In the genomic region with DNA sequence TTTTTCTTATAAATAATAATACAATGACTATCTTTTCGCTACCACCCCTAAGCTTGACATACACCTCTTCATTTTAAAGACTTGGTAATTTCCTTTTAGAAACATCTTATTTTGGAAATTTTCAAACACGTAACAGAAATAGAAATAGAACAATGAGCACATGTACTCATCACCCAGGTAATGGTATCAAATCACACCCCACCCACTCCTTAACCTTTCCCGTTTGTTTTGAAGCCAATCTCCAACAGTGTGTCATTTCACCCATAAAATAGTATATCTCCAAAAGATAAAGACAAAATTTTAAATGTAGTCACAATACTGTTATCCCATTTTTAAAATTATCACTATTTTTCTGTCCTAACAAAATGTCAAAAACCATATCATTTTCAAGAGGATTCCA, we compare ENCODE assay signal across 13 cellular contexts. TPM values are rescaled to one million over a fixed set of nuclear protein-coding genes. Genes with fewer than 3 reads are reported as not detected.
A peak's percentile ranks its signal among the peaks of the same experiment; 100 is the strongest.
DNase-seq lines count a peak whose midpoint lies in the region; ATAC-seq, FAIRE-seq and TF ChIP-seq lines count a peak whose summit lies in the region.
"Not testable (repeated sequence)": the region's sequence is repeated elsewhere in the genome, so short reads cannot be mapped to it uniquely, and the experiment has no call there.
"Had no signal": no experiment of that assay in that cellular context is flagged by ENCODE, and none has a peak within 500 bp of the region (broad histone marks: within the 10 kb centered on the region; RNA-seq: fewer than 3 reads in every experiment).

No MANE protein-coding gene starts in this region.

- H3K27ac ChIP-seq in endothelial cell of umbilical vein (ENCODE audit: insufficient read depth, low read depth, low read length) = not testable (repeated sequence)

- peak; percentile 49 for ATAC-seq in activated CD4-positive, alpha-beta T cell treated with anti-CD3 and anti-CD28 coated beads for 36 hours
- peak; percentile 85 for ATAC-seq in activated T-helper 17 cell treated with anti-CD3 and anti-CD28 coated beads, Interleukin-2, amount 50 U/mL, for 72 hours (replicated peaks)
- peak; percentile 63 for ATAC-seq in stimulated activated naive CD8-positive, alpha-beta T cell treated with anti-CD3 and anti-CD28 coated beads, Interleukin-15, Interleukin-2, amounts not matched to agents 100 U/mL and 50 U/mL, for 24 hours

- not testable (repeated sequence) for TF ChIP-seq CTCF in D721Med (IDR thresholded peaks at IDR 0.05; ENCODE audit: insufficient read depth, missing control alignments); endothelial cell of umbilical vein (IDR thresholded peaks at IDR 0.05; ENCODE audit: extremely low read depth in 1 of 2, insufficient read depth in 1 of 2, low read depth in 1 of 2, low read length in 2 of 2)

- H2AFZ ChIP-seq in endothelial cell of umbilical vein (ENCODE audit: low read depth, low read length) = not testable (repeated sequence)

- H4K20me1 ChIP-seq in endothelial cell of umbilical vein (replicated peaks; ENCODE audit: control insufficient read depth, extremely low read depth, insufficient read depth, low read length) = not testable (repeated sequence)

- H3K27me3 Mint-ChIP-seq in activated CD4-positive, alpha-beta T cell treated with anti-CD3 and anti-CD28 coated beads for 36 hours; activated T-helper 17 cell treated with anti-CD3 and anti-CD28 coated beads, Interleukin-2, amount 50 U/mL, for 72 hours: not testable (repeated sequence)

- H3K4me1 Mint-ChIP-seq in activated CD4-positive, alpha-beta T cell treated with anti-CD3 and anti-CD28 coated beads for 36 hours; activated T-helper 17 cell treated with anti-CD3 and anti-CD28 coated beads, Interleukin-2, amount 50 U/mL, for 72 hours: not testable (repeated sequence)

- H3K4me3 Mint-ChIP-seq in activated CD4-positive, alpha-beta T cell treated with anti-CD3 and anti-CD28 coated beads for 36 hours; activated T-helper 17 cell treated with anti-CD3 and anti-CD28 coated beads, Interleukin-2, amount 50 U/mL, for 72 hours: not testable (repeated sequence)

- POLR2A ChIA-PET in activated CD4-positive, alpha-beta T cell treated with anti-CD3 and anti-CD28 coated beads for 36 hours (lab: Charles Lee); endothelial cell of umbilical vein (lab: Charles Lee): not testable (repeated sequence)

- dilution Hi-C loops in endothelial cell of umbilical vein (cut with MboI; ENCODE audit: extremely low pct_ligation_motif_present, low sequenced_read_pairs) = not testable (repeated sequence)

- H3K9ac ChIP-seq in endothelial cell of umbilical vein (replicated peaks; ENCODE audit: extremely low read depth, insufficient read depth, low read length) = not testable (repeated sequence)

- FAIRE-seq in D721Med (lab: Jason Lieb, UNC) = peak; percentile 64
- peak; percentile 18 for FAIRE-seq in colon (lab: Jason Lieb, UNC)
- FAIRE-seq in endothelial cell of umbilical vein (lab: Jason Lieb, UNC) = peak; percentile 44

- not testable (repeated sequence) for H3K4me3 ChIP-seq in endothelial cell of umbilical vein (replicated peaks in 1 of 3; ENCODE audit: insufficient read depth in 1 of 3, low read depth in 1 of 3, low read length in 3 of 3)

- H3K4me2 ChIP-seq in endothelial cell of umbilical vein (ENCODE audit: insufficient read depth, low read length) = not testable (repeated sequence)

- not testable (repeated sequence) for H3K9me1 ChIP-seq in endothelial cell of umbilical vein (replicated peaks; ENCODE audit: control insufficient read depth, extremely low read depth, insufficient read depth, low read length)

- H3K27ac Mint-ChIP-seq in activated CD4-positive, alpha-beta T cell treated with anti-CD3 and anti-CD28 coated beads for 36 hours; activated T-helper 17 cell treated with anti-CD3 and anti-CD28 coated beads, Interleukin-2, amount 50 U/mL, for 72 hours: not testable (repeated sequence)

- not testable (repeated sequence) for H3K9me3 Mint-ChIP-seq in activated CD4-positive, alpha-beta T cell treated with anti-CD3 and anti-CD28 coated beads for 36 hours (ENCODE audit: low read depth); activated T-helper 17 cell treated with anti-CD3 and anti-CD28 coated beads, Interleukin-2, amount 50 U/mL, for 72 hours

- not testable (repeated sequence) for H3K36me3 ChIP-seq in endothelial cell of umbilical vein (ENCODE audit: control insufficient read depth in 2 of 2, extremely low read depth in 1 of 2, insufficient read depth in 2 of 2, low read length in 2 of 2)

- H3K9me3 ChIP-seq in endothelial cell of umbilical vein (replicated peaks; ENCODE audit: control insufficient read depth, insufficient read depth, low read length) = not testable (repeated sequence)

- not testable (repeated sequence) for BruUV-seq in endothelial cell of umbilical vein (replicated peaks; lab: Mats Ljungman, UMichigan)

- H3K4me1 ChIP-seq in endothelial cell of umbilical vein (ENCODE audit: control insufficient read depth, extremely low read depth, insufficient read depth, low read length) = not testable (repeated sequence)

- intact Hi-C loops in activated CD4-positive, alpha-beta T cell treated with anti-CD3 and anti-CD28 coated beads for 36 hours (cut with DNase I, micrococcal nuclease); endothelial cell of umbilical vein (cut with micrococcal nuclease): not testable (repeated sequence)

- not testable (repeated sequence) for DNase-seq in D721Med (ENCODE audit: insufficient read length, low spot score); activated CD4-positive, alpha-beta T cell treated with anti-CD3 and anti-CD28 coated beads for 36 hours; endothelial cell of umbilical vein (ENCODE audit: low read depth, low spot score); stimulated activated naive CD8-positive, alpha-beta T cell treated with anti-CD3 and anti-CD28 coated beads, Interleukin-15, Interleukin-2, amounts not matched to agents 100 U/mL and 50 U/mL, for 24 hours

- H3K27me3 ChIP-seq in endothelial cell of umbilical vein (ENCODE audit: control insufficient read depth in 2 of 2, insufficient read depth in 2 of 2, low read length in 2 of 2) = not testable (repeated sequence)

- H3K36me3 Mint-ChIP-seq in activated CD4-positive, alpha-beta T cell treated with anti-CD3 and anti-CD28 coated beads for 36 hours (ENCODE audit: low read depth); activated T-helper 17 cell treated with anti-CD3 and anti-CD28 coated beads, Interleukin-2, amount 50 U/mL, for 72 hours (ENCODE audit: low read depth): not testable (repeated sequence)

- not testable (repeated sequence) for H3K79me2 ChIP-seq in endothelial cell of umbilical vein (ENCODE audit: control insufficient read depth, insufficient read depth, low read length)

- CTCF ChIA-PET in activated CD4-positive, alpha-beta T cell treated with anti-CD3 and anti-CD28 coated beads for 36 hours (lab: Charles Lee); endothelial cell of umbilical vein (lab: Charles Lee): not testable (repeated sequence)

- TF ChIP-seq POLR2A in endothelial cell of umbilical vein (IDR thresholded peaks at IDR 0.05; ENCODE audit: low read depth, low read length) = not testable (repeated sequence)

RNA-seq across cellular contexts. Expression of gene CTAGE15, which starts 16.6 kb away (rescaled TPM):
- 1 to 10 TPM in 1 of 2 experiments, not detected in 1; 1.4 TPM for total RNA-seq in activated CD4-positive, alpha-beta T cell treated with anti-CD3 and anti-CD28 coated beads for 36 hours
- total RNA-seq in activated T-helper 17 cell treated with anti-CD3 and anti-CD28 coated beads, Interleukin-2, amount 50 U/mL, for 72 hours = 1 to 10 TPM in 1 of 2 donors, under 1 TPM in 1; 0.56 to 2.7 TPM
- total RNA-seq in endothelial cell of umbilical vein = not detected in 2 replicates
- polyA plus RNA-seq in endothelial cell of umbilical vein = 0.03 TPM in 1 of 2 replicates, not detected in the other
- not detected in 2 replicates for polyA plus RNA-seq in endothelial cell of umbilical vein (2011; cell fraction: cytosol; rRNA removed)
- polyA plus RNA-seq in endothelial cell of umbilical vein (2011; cell fraction: nucleus; rRNA removed) = 0.17 TPM in 1 of 2 replicates, not detected in the other
- not detected in 2 replicates for polyA plus RNA-seq in endothelial cell of umbilical vein (2012)
- polyA minus RNA-seq in endothelial cell of umbilical vein = 0.87 TPM in 1 of 2 replicates, not detected in the other
- not detected for polyA minus RNA-seq in endothelial cell of umbilical vein (2011; cell fraction: cytosol; rRNA and poly(A)+ RNA removed)
- not detected in 2 replicates for polyA minus RNA-seq in endothelial cell of umbilical vein (2011; cell fraction: nucleus; rRNA and poly(A)+ RNA removed)
- total RNA-seq: A172, B cell, Caco-2, Daoy, G401 had no signal
- polyA plus RNA-seq: A549, BJ had no signal

RNA-seq across cellular contexts. Expression of gene TCAF2, which starts 32.6 kb away (rescaled TPM):
- 10 to 100 TPM; 47.6 to 50.6 TPM for total RNA-seq in activated CD4-positive, alpha-beta T cell treated with anti-CD3 and anti-CD28 coated beads for 36 hours
- total RNA-seq in activated T-helper 17 cell treated with anti-CD3 and anti-CD28 coated beads, Interleukin-2, amount 50 U/mL, for 72 hours = 100 to 1,000 TPM in 1 of 2 donors, 10 to 100 TPM in 1; 73.1 to 106 TPM
- 7.1 and 8.4 TPM in 2 replicates for total RNA-seq in endothelial cell of umbilical vein
- 6.4 and 6.9 TPM in 2 replicates for polyA plus RNA-seq in endothelial cell of umbilical vein
- 5.9 and 6.7 TPM in 2 replicates for polyA plus RNA-seq in endothelial cell of umbilical vein (2011; cell fraction: cytosol; rRNA removed)
- 10.9 and 13.0 TPM in 2 replicates for polyA plus RNA-seq in endothelial cell of umbilical vein (2011; cell fraction: nucleus; rRNA removed)
- polyA plus RNA-seq in endothelial cell of umbilical vein (2012) = 4.6 and 10.6 TPM in 2 replicates
- 12.7 and 15.9 TPM in 2 replicates for polyA minus RNA-seq in endothelial cell of umbilical vein
- 0.72 TPM for polyA minus RNA-seq in endothelial cell of umbilical vein (2011; cell fraction: cytosol; rRNA and poly(A)+ RNA removed)
- 11.3 and 16.0 TPM in 2 replicates for polyA minus RNA-seq in endothelial cell of umbilical vein (2011; cell fraction: nucleus; rRNA and poly(A)+ RNA removed)
- total RNA-seq: Caco-2, G401 had no signal
